Comparison of ENCODE assay signal across 16 cellular contexts in the genomic region with DNA sequence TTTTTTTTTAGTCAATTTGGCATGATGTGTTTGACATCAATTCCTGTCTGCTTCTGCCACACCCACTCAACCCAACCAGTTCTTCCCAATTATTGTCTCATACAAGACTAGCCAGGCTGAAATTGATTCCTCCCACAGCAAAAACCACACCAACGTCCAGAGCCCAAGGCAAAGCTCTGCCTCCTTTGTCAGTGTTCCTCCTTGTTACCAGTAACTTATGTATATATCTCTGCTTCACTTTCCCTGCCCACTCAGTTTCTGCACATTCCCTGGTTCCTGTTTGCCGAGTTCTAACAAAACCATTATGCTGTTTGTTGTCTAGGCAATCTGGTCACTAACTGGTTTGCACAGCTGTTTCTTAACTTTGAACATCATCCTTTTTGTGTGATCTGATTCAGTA.
A peak's percentile ranks its signal among the peaks of the same experiment; 100 is the strongest.
DNase-seq lines count a peak whose midpoint lies in the region; ATAC-seq and TF ChIP-seq lines count a peak whose summit lies in the region.
"Had no signal": no experiment of that assay in that cellular context is flagged by ENCODE, and none has a peak within 500 bp of the region (broad histone marks: within the 10 kb centered on the region; RNA-seq: fewer than 3 reads in every experiment).

No MANE protein-coding gene starts in this region.

- 0% methylated on average over 2 of the region's 2 CpGs for WGBS in mammary epithelial cell (ENCODE audit: low coverage, missing lambda C conversion rate)

- intact Hi-C loops in mammary epithelial cell (cut with micrococcal nuclease) (no loop called here), breast epithelium (cut with DNase I; ENCODE audit: low total_unique reads) (no loop called here)

- H3K4me3 ChIP-seq in mammary epithelial cell (replicated peaks in 1 of 3; ENCODE audit: insufficient read depth in 1 of 3, low read depth in 2 of 3, low read length in 3 of 3) (no peak overlapping the region), breast epithelium (no peak overlapping the region), endocrine pancreas (ENCODE audit: control insufficient read depth, insufficient read depth, low read length) (peak overlapping the region; percentile 26), osteoblast (ENCODE audit: insufficient read depth, low read length) (no peak overlapping the region)

- DNase-seq in mammary epithelial cell, result no peak
- no peak for DNase-seq in breast epithelium (ENCODE audit: low spot score in 2 of 2)
- peak; percentile 91 for DNase-seq in NCI-H748 (lab: John Stamatoyannopoulos, UW; ENCODE audit: unreplicated experiment)
- DNase-seq in osteoblast (ENCODE audit: insufficient read length, low spot score, missing footprints), result no peak
- DNase-seq in OCI-M2 (lab: John Stamatoyannopoulos, UW; ENCODE audit: unreplicated experiment), result no peak
- DNase-seq: ACHN, AML-193, HCEC 1CT, KG1, NCI-H1105, PC-3, SW 1271 had no signal

- CTCF ChIA-PET in mammary epithelial cell (lab: Charles Lee; ENCODE audit: low non-redundant PET), result no interaction called here

- H3K9me3 ChIP-seq in mammary epithelial cell (replicated peaks; ENCODE audit: insufficient read depth, low read length) (no peaks in the 10 kb centered on the region), breast epithelium (no peaks in the 10 kb centered on the region), endocrine pancreas (ENCODE audit: control insufficient read depth, low read length) (no peaks in the 10 kb centered on the region), osteoblast (ENCODE audit: low read depth, low read length) (no peaks in the 10 kb centered on the region)

- ATAC-seq in GM18870 (IDR thresholded peaks at IDR 0.05; ENCODE audit: unreplicated experiment) (no peak), HG03342 (IDR thresholded peaks at IDR 0.05; ENCODE audit: unreplicated experiment) (no peak)
- ATAC-seq: HepG2, PC-3 had no signal

- H3K27ac ChIP-seq in mammary epithelial cell (ENCODE audit: insufficient read depth, low read depth, low read length) (no peak overlapping the region), breast epithelium (no peak overlapping the region), osteoblast (ENCODE audit: low read depth, low read length) (no peak overlapping the region)

- H3K9ac ChIP-seq in mammary epithelial cell (ENCODE audit: insufficient read depth, low read length) (no peak overlapping the region), endocrine pancreas (ENCODE audit: control insufficient read depth, insufficient read depth, low read length) (no peak overlapping the region)

- H4K20me1 ChIP-seq in mammary epithelial cell (ENCODE audit: insufficient read depth, low read length) (no peaks in the 10 kb centered on the region), osteoblast (ENCODE audit: insufficient read depth, low read length) (no peaks in the 10 kb centered on the region)

- BruUV-seq in mammary epithelial cell (replicated peaks; lab: Mats Ljungman, UMichigan), result no TSS peak

- no peak for TF ChIP-seq POLR2A in breast epithelium (IDR thresholded peaks at IDR 0.05)

- peak overlapping the region; percentile 15 for H3K4me2 ChIP-seq in mammary epithelial cell (ENCODE audit: insufficient read depth, low read depth, low read length)
- no peak overlapping the region for H3K4me2 ChIP-seq in osteoblast (ENCODE audit: insufficient read depth, low read length)

- H3K4me1 ChIP-seq in mammary epithelial cell (ENCODE audit: insufficient read depth, low read length) (no peaks in the 10 kb centered on the region), breast epithelium (no peaks in the 10 kb centered on the region), endocrine pancreas (ENCODE audit: control insufficient read depth, insufficient read depth, low read length) (peaks cover 13% of the 10 kb centered on the region), osteoblast (ENCODE audit: insufficient read depth, low read length) (no peaks in the 10 kb centered on the region)

- H3K79me2 ChIP-seq in mammary epithelial cell (ENCODE audit: insufficient read depth, low read length) (no peaks in the 10 kb centered on the region), osteoblast (ENCODE audit: insufficient read depth, low read length) (no peaks in the 10 kb centered on the region)

- peak overlapping the region; percentile 62 for H2AFZ ChIP-seq in mammary epithelial cell (ENCODE audit: low read depth, low read length)
- H2AFZ ChIP-seq in osteoblast (ENCODE audit: low read length), result peak overlapping the region; percentile 30

- in situ Hi-C loops in mammary epithelial cell (cut with MboI; ENCODE audit: low sequenced_read_pairs in 2 of 2), result no loop called here

- TF ChIP-seq CTCF in mammary epithelial cell (conservative IDR thresholded peaks at IDR 0.05 in 1 of 2, IDR thresholded peaks at IDR 0.05 in 1 of 2; ENCODE audit: extremely low read depth in 1 of 2, insufficient read depth in 1 of 2, low read depth in 1 of 2, low read length in 2 of 2) (no peak), breast epithelium (IDR thresholded peaks at IDR 0.05) (no peak), osteoblast (IDR thresholded peaks at IDR 0.05; ENCODE audit: extremely low read depth, low read depth, low read length) (no peak)

- dilution Hi-C loops in mammary epithelial cell (cut with HindIII; ENCODE audit: low sequenced_read_pairs), result no loop called here

- H3K27me3 ChIP-seq in mammary epithelial cell (ENCODE audit: insufficient read depth, low read length) (peaks cover 3% of the 10 kb centered on the region), breast epithelium (no peaks in the 10 kb centered on the region), endocrine pancreas (ENCODE audit: control insufficient read depth, insufficient read depth, low read length) (no peaks in the 10 kb centered on the region), osteoblast (ENCODE audit: insufficient read depth, low read length) (no peaks in the 10 kb centered on the region)

- H3K36me3 ChIP-seq in mammary epithelial cell (ENCODE audit: insufficient read depth, low read length) (no peaks in the 10 kb centered on the region), breast epithelium (no peaks in the 10 kb centered on the region), endocrine pancreas (ENCODE audit: control insufficient read depth, insufficient read depth, low read length) (no peaks in the 10 kb centered on the region), osteoblast (ENCODE audit: insufficient read depth, low read length) (no peaks in the 10 kb centered on the region)
